Comparison of ENCODE assay signal across 12 cellular contexts in the genomic region with DNA sequence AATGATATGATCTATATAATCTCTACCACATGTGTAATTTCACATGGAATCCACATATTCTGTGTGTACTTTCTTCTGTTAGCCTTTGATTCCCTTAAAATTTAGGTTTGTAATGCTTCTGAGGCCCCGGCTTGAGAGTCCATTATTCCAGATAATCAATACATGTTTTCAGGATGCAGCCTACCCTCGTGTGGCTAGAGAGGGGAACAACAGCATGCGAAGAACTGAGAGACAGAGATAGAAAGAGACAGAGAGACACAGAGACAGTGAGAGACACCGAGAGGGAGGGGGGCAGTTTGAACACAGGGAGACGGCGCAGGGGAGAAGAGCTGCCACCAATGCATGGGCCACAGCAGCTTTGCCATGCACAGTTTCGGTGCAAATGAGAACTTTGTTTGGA.
DNase-seq lines count a peak whose midpoint lies in the region; ATAC-seq, FAIRE-seq and TF ChIP-seq lines count a peak whose summit lies in the region.
"Had no signal": no experiment of that assay in that cellular context is flagged by ENCODE, and none has a peak within 500 bp of the region (broad histone marks: within the 10 kb centered on the region; RNA-seq: fewer than 3 reads in every experiment).

No MANE protein-coding gene starts in this region.

- no peak overlapping the region for H3K9ac ChIP-seq in HepG2 (ENCODE audit: insufficient read depth, low read depth, low read length)

- CTCF ChIA-PET in BJ (lab: Yijun Ruan, JAX) (interaction anchor here (0.8 to 1.9 kb wide), 3 partner anchors 86 to 423 kb away, joined by 3 to 13 read pairs (median 4); no protein-coding TSS in a partner anchor), HEK293 (lab: Yijun Ruan, JAX) (interaction anchor here (0.5 to 1.9 kb wide), 3 partner anchors 32 to 183 kb away, joined by 3 to 12 read pairs (median 4); no protein-coding TSS in a partner anchor), HepG2 (lab: Yijun Ruan, JAX; ENCODE audit: low intra/inter-chr PET ratio, low total read pairs) (no interaction called here)

- in situ Hi-C loops in HepG2 (cut with HindIII; ENCODE audit: extremely low pct_ligation_motif_present, low pct_unique_long_range_greater_than_20kb), result loop anchor here (25.0 kb wide), 2 partner anchors 401 to 424 kb away; no protein-coding TSS in a partner anchor

- H3K4me1 Mint-ChIP-seq in activated naive CD8-positive, alpha-beta T cell treated with anti-CD3 and anti-CD28 coated beads for 36 hours, result peaks cover 25% of the 10 kb centered on the region
- H3K4me1 Mint-ChIP-seq in effector memory CD8-positive, alpha-beta T cell (ENCODE audit: low read depth in 2 of 2), result peaks cover 0 to 4% of the 10 kb centered on the region in 2 donors

- no peaks in the 10 kb centered on the region for H3K27me3 Mint-ChIP-seq in activated naive CD8-positive, alpha-beta T cell treated with anti-CD3 and anti-CD28 coated beads for 36 hours
- H3K27me3 Mint-ChIP-seq in effector memory CD8-positive, alpha-beta T cell, result peaks cover 13 to 21% of the 10 kb centered on the region in 2 donors

- H3K4me3 Mint-ChIP-seq in activated naive CD8-positive, alpha-beta T cell treated with anti-CD3 and anti-CD28 coated beads for 36 hours, result no peak overlapping the region
- H3K4me3 Mint-ChIP-seq in effector memory CD8-positive, alpha-beta T cell, result no peak overlapping the region

- peak; percentile 54 for TF ChIP-seq CTCF in BJ (IDR thresholded peaks at IDR 0.05; ENCODE audit: insufficient read depth, low read depth, low read length)
- 0 out of 2 replicates have a peak, but pooled peaks have one; percentile 16 for TF ChIP-seq CTCF in HEK293 (tag by site-specific recombination; IDR thresholded peaks at IDR 0.05)
- TF ChIP-seq CTCF in HepG2 (CRISPR knock-in tag; IDR thresholded peaks at IDR 0.05), result peak; percentile 34
- peak in 1 of 4 experiments; percentile 4 for TF ChIP-seq CTCF in sigmoid colon (IDR thresholded peaks at IDR 0.05)

- no peak for TF ChIP-seq POLR2A in HepG2 (IDR thresholded peaks at IDR 0.05; ENCODE audit: insufficient read depth in 1 of 2, low read depth in 2 of 2, low read length in 2 of 2)
- TF ChIP-seq POLR2A in sigmoid colon (IDR thresholded peaks at IDR 0.05), result no peak

- H3K36me3 Mint-ChIP-seq in activated naive CD8-positive, alpha-beta T cell treated with anti-CD3 and anti-CD28 coated beads for 36 hours, result peaks cover 1% of the 10 kb centered on the region
- H3K36me3 Mint-ChIP-seq in effector memory CD8-positive, alpha-beta T cell (ENCODE audit: insufficient read depth), result no peaks in the 10 kb centered on the region

- H3K4me1 ChIP-seq in HEK293 (ENCODE audit: control insufficient read depth, insufficient read depth, low read length) (no peaks in the 10 kb centered on the region), HepG2 (ENCODE audit: insufficient read depth, low read length) (no peaks in the 10 kb centered on the region), sigmoid colon (no peaks in the 10 kb centered on the region)
- H3K4me1 ChIP-seq: gastroesophageal sphincter had no signal

- H3K4me2 ChIP-seq in HepG2 (ENCODE audit: low read depth, low read length), result no peak overlapping the region

- no peaks in the 10 kb centered on the region for H4K20me1 ChIP-seq in HepG2 (ENCODE audit: insufficient read depth, low read length)

- H3K27ac ChIP-seq in HEK293 (ENCODE audit: extremely low read depth, low read depth, low read length), result no peak overlapping the region
- no peak overlapping the region for H3K27ac ChIP-seq in HepG2 (ENCODE audit: extremely low read length, insufficient read depth, low read length)
- no peak overlapping the region for H3K27ac ChIP-seq in sigmoid colon
- H3K27ac ChIP-seq: gastroesophageal sphincter had no signal

- H3K9me3 ChIP-seq in HEK293 (ENCODE audit: control insufficient read depth, insufficient read depth, low read depth, low read length) (no peaks in the 10 kb centered on the region), HepG2 (ENCODE audit: low read length) (no peaks in the 10 kb centered on the region), sigmoid colon (no peaks in the 10 kb centered on the region)
- H3K9me3 ChIP-seq: gastroesophageal sphincter had no signal

- BruUV-seq in HepG2 (replicated peaks; lab: Mats Ljungman, UMichigan), result no TSS peak

- peak overlapping the region; percentile 14 for H3K27ac Mint-ChIP-seq in activated naive CD8-positive, alpha-beta T cell treated with anti-CD3 and anti-CD28 coated beads for 36 hours
- no peak overlapping the region for H3K27ac Mint-ChIP-seq in effector memory CD8-positive, alpha-beta T cell

- no peaks in the 10 kb centered on the region for H3K36me3 ChIP-seq in BJ (ENCODE audit: control insufficient read depth, insufficient read depth, low read length)
- H3K36me3 ChIP-seq in HEK293 (ENCODE audit: control insufficient read depth in 2 of 2, insufficient read depth in 1 of 2, low read length in 2 of 2), result no peaks in the 10 kb centered on the region
- no peaks in the 10 kb centered on the region for H3K36me3 ChIP-seq in HepG2 (replicated peaks in 1 of 2; ENCODE audit: control insufficient read depth in 1 of 2, insufficient read depth in 2 of 2, low read length in 2 of 2)
- no peaks in the 10 kb centered on the region for H3K36me3 ChIP-seq in sigmoid colon
- H3K36me3 ChIP-seq: gastroesophageal sphincter had no signal

- POLR2A ChIA-PET in BJ (lab: Charles Lee) (no interaction called here), HEK293 (lab: Yijun Ruan, JAX) (no interaction called here), HepG2 (lab: Yijun Ruan, JAX) (no interaction called here)

- H3K79me2 ChIP-seq in HepG2 (ENCODE audit: insufficient read depth, low read length), result no peaks in the 10 kb centered on the region

- H2AFZ ChIP-seq in HepG2 (ENCODE audit: low read length), result no peak overlapping the region

- DNase-seq in BJ (ENCODE audit: low read depth) (no peak), HepG2 (ENCODE audit: low spot score) (no peak), sigmoid colon (no peak)
- DNase-seq in activated naive CD8-positive, alpha-beta T cell treated with anti-CD3 and anti-CD28 coated beads for 36 hours, result no peak
- no peak for DNase-seq in effector memory CD8-positive, alpha-beta T cell
- DNase-seq: activated CD4-positive, alpha-beta T cell treated with anti-CD3 and anti-CD28 coated beads for 1 hour; midbrain; OCI-M1 had no signal

- H3K27me3 ChIP-seq in BJ (ENCODE audit: control insufficient read depth, insufficient read depth, low read length) (no peaks in the 10 kb centered on the region), HepG2 (ENCODE audit: control insufficient read depth in 1 of 2, insufficient read depth in 2 of 2, low read length in 2 of 2) (peaks cover 0 to 9% of the 10 kb centered on the region in 2 experiments; a peak in 1 of 5 replicates), sigmoid colon (no peaks in the 10 kb centered on the region)

- peak; percentile 48 for ATAC-seq in HepG2
- no peak for ATAC-seq in effector memory CD8-positive, alpha-beta T cell (replicated peaks)
- no peak for ATAC-seq in activated CD4-positive, CD25-positive, alpha-beta regulatory T cell treated with anti-CD3 and anti-CD28 coated beads, Interleukin-2, amount 50 U/mL, for 24 hours
- ATAC-seq in HG03039 (IDR thresholded peaks at IDR 0.05; ENCODE audit: unreplicated experiment), result no peak
- ATAC-seq: gastroesophageal sphincter had no signal

- no peaks in the 10 kb centered on the region for H3K9me3 Mint-ChIP-seq in activated naive CD8-positive, alpha-beta T cell treated with anti-CD3 and anti-CD28 coated beads for 36 hours
- no peaks in the 10 kb centered on the region for H3K9me3 Mint-ChIP-seq in effector memory CD8-positive, alpha-beta T cell

- TF ChIP-seq EP300 in HepG2 (IDR thresholded peaks at IDR 0.05; ENCODE audit: low read depth in 2 of 2, low read length in 2 of 2), result no peak
- no peak for TF ChIP-seq EP300 in HepG2 (CRISPR knock-in tag; IDR thresholded peaks at IDR 0.05; ENCODE audit: borderline replicate concordance)
- TF ChIP-seq EP300 in sigmoid colon (IDR thresholded peaks at IDR 0.05), result no peak

- no peak for TF ChIP-seq RAD21 in HepG2 (CRISPR knock-in tag; IDR thresholded peaks at IDR 0.05)

- WGBS in HepG2 (ENCODE audit: low lambda C conversion rate), result 27% methylated on average over 7 of the region's 7 CpGs
- WGBS in sigmoid colon, 2 donors, result 57 to 61% methylated on average over 7 of the region's 7 CpGs

- no peak for FAIRE-seq in HepG2 (lab: Jason Lieb, UNC)

- intact Hi-C loops in HepG2 (cut with micrococcal nuclease; ENCODE audit: unreplicated experiment), result loop anchor here (1.0 kb wide), 1 partner anchor 282 kb away; no protein-coding TSS in a partner anchor
- intact Hi-C loops in sigmoid colon (cut with DNase I), result no loop called here

- H3K4me3 ChIP-seq in BJ (ENCODE audit: low read depth, low read length) (no peak overlapping the region), HEK293 (ENCODE audit: low read depth, low read length) (no peak overlapping the region), HepG2 (replicated peaks in 1 of 3; ENCODE audit: insufficient read depth in 1 of 3, low read depth in 2 of 3, low read length in 3 of 3) (no peak overlapping the region), sigmoid colon (no peak overlapping the region)
- H3K4me3 ChIP-seq: gastroesophageal sphincter had no signal

TF ChIP-seq in HEK293, 187 proteins besides CTCF, POLR2A, EP300 and RAD21:
- TF ChIP-seq ZBTB48 (tag by site-specific recombination; IDR thresholded peaks at IDR 0.05) (no peak), ZNF654 (tag by site-specific recombination; IDR thresholded peaks at IDR 0.05; ENCODE audit: low read depth) (peak; percentile 17; the same call in 1 of the 2 replicates)

TF ChIP-seq in HepG2, 621 proteins besides CTCF, POLR2A, EP300 and RAD21:
- TF ChIP-seq ZNF841 (CRISPR knock-in tag; IDR thresholded peaks at IDR 0.05; ENCODE audit: borderline replicate concordance) (no peak), NFKBIZ (CRISPR knock-in tag; IDR thresholded peaks at IDR 0.05) (no peak), ZNF598 (CRISPR knock-in tag; IDR thresholded peaks at IDR 0.05; ENCODE audit: borderline replicate concordance) (no peak), KDM3A (CRISPR knock-in tag; IDR thresholded peaks at IDR 0.05; ENCODE audit: low read depth) (no peak), ONECUT2 (CRISPR knock-in tag; IDR thresholded peaks at IDR 0.05) (peak; percentile 63), CENPT (CRISPR knock-in tag; IDR thresholded peaks at IDR 0.05; ENCODE audit: low read depth) (no peak), ZNF552 (CRISPR knock-in tag; IDR thresholded peaks at IDR 0.05; ENCODE audit: borderline replicate concordance) (no peak), STAG1 (CRISPR knock-in tag; IDR thresholded peaks at IDR 0.05) (peak; percentile 48; the same call in 1 of the 2 replicates)
